ENCODE assay signal across 2 cellular contexts in the genomic region with DNA sequence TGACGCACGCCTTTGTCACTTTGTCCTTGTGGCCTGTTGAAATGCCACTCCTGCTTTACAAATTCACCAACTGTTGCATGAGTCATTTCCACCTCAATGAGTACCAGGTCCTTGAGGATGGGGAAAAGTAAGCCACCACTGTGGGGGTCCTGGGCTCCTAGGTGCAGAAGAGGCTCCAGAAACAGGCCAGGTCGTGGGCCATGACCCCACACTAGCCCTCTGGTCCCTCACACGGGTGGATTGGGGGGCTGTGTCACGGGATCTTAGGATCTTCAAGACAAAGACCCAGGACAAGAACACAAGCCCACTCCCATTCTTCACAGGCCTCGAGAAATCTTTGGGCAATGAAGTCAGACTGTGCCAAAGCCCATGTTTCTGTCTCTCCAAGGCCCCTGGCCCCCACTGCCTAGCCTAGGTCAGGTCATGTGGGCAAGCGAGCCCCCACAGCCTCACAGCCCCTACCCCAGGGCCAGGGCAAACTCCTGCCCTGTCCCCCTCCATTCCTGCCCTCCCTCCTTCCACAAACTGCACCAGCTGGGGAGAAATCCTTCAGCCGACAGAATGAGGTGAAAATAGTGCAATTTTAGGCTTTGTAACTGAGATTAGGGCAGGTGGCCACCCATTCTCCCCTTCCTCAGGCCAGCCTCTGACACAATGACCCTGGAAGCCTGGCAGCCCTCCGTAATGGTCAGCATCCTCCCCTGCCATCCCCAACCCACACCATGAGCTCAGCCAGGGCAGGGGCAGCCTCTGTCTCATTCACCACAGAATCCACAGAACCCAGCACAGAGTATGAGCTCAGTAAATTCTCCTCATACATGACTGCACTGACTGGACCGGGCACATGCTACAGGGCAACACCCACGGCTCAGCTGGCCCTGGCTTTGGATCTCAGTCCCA.
A peak's percentile ranks its signal among the peaks of the same experiment; 100 is the strongest.
TF ChIP-seq lines count a peak whose summit lies in the region.

No MANE protein-coding gene starts in this region.

TF ChIP-seq in IMR-90, 13 proteins besides CTCF, POLR2A, EP300 and RAD21:
- TF ChIP-seq RFX5 (IDR thresholded peaks at IDR 0.05; ENCODE audit: low read depth, low read length): no peak
- 0 out of 2 replicates have a peak, but pooled peaks have one; percentile 15 for TF ChIP-seq MAZ (IDR thresholded peaks at IDR 0.05; ENCODE audit: borderline replicate concordance, low read depth, low read length)
- TF ChIP-seq MAFK (IDR thresholded peaks at IDR 0.05; ENCODE audit: low read depth, low read length): no peak
- TF ChIP-seq ELK1 (IDR thresholded peaks at IDR 0.05; ENCODE audit: borderline replicate concordance, low read depth, low read length): no peak
- TF ChIP-seq FOS (IDR thresholded peaks at IDR 0.05; ENCODE audit: low read depth, low read length): no peak
- TF ChIP-seq USF2 (IDR thresholded peaks at IDR 0.05; ENCODE audit: low read depth, low read length): no peak
- TF ChIP-seq BHLHE40 (IDR thresholded peaks at IDR 0.05; ENCODE audit: low read depth, low read length): peak; percentile 33; the same call in 1 of the 2 replicates
- no peak for TF ChIP-seq CHD1 (IDR thresholded peaks at IDR 0.05; ENCODE audit: low read depth, low read length)

TF ChIP-seq in H1, 55 proteins besides CTCF, POLR2A, EP300 and RAD21:
- TF ChIP-seq RNF2 (IDR thresholded peaks at IDR 0.05; ENCODE audit: borderline replicate concordance, low read depth, low read length, missing control alignments, poor library complexity, severe bottlenecking): no peak
- TF ChIP-seq, protein P1, sequence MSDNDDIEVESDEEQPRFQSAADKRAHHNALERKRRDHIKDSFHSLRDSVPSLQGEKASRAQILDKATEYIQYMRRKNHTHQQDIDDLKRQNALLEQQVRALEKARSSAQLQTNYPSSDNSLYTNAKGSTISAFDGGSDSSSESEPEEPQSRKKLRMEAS (IDR thresholded peaks at IDR 0.05): no peak
- TF ChIP-seq CBX5 (IDR thresholded peaks at IDR 0.05; ENCODE audit: low read depth, low read length): no peak
- TF ChIP-seq SRF (IDR thresholded peaks at IDR 0.05; ENCODE audit: low read depth, low read length): no peak
